ENCODE assay signal across 13 cellular contexts in the genomic region with DNA sequence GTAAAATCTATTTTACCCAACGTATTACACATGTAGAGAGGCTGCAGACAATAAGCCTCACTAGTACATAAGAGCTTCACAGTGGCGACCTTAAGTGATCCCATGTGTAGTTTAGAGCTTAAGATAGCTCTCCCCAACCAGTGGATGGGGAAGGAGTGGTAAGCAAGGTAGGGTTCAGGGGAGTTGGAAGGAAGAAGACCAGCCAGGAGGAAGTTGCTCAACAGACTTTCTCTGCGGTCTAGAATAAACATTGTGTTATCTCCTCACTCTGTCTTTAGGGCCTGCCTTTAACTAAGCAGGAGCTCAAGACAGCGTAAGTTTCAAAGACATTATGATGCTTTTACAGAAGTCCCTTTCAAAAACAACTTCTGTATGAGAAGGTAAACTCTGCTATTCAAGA. TPM values are rescaled to one million over a fixed set of nuclear protein-coding genes. Genes with fewer than 3 reads are reported as not detected.
DNase-seq lines count a peak whose midpoint lies in the region; ATAC-seq and TF ChIP-seq lines count a peak whose summit lies in the region.
"Had no signal": no experiment of that assay in that cellular context is flagged by ENCODE, and none has a peak within 500 bp of the region (broad histone marks: within the 10 kb centered on the region; RNA-seq: fewer than 3 reads in every experiment).

No MANE protein-coding gene starts in this region.

- POLR2A ChIA-PET in MCF 10A (lab: Yijun Ruan, JAX): interaction anchor here (0.6 to 3.0 kb wide), 10 partner anchors 16 to 575 kb away, joined by 3 to 16 read pairs (median 3); a partner anchor contains a TSS

- H3K27me3 ChIP-seq in breast epithelium: no peaks in the 10 kb centered on the region
- H3K27me3 ChIP-seq: testis had no signal

- no TSS peak for BruUV-seq in MCF 10A (replicated peaks; lab: Mats Ljungman, UMichigan)

- no peak for TF ChIP-seq CTCF in MCF 10A (IDR thresholded peaks at IDR 0.05; ENCODE audit: unreplicated experiment)
- TF ChIP-seq CTCF in breast epithelium (IDR thresholded peaks at IDR 0.05): no peak
- TF ChIP-seq CTCF in fibroblast of pulmonary artery (IDR thresholded peaks at IDR 0.05; ENCODE audit: low read length, missing control alignments): no peak
- TF ChIP-seq CTCF in type B pancreatic cell (conservative IDR thresholded peaks at IDR 0.05): no peak

- no peak overlapping the region for H3K27ac ChIP-seq in breast epithelium
- peak overlapping the region; percentile 82 for H3K27ac ChIP-seq in substantia nigra (ENCODE audit: low read depth, low read length, poor library complexity, severe bottlenecking)
- H3K27ac ChIP-seq: testis had no signal

- H3K9me3 ChIP-seq in breast epithelium: no peaks in the 10 kb centered on the region
- H3K9me3 ChIP-seq: testis had no signal

- H3K27me3 Mint-ChIP-seq in MCF 10A (ENCODE audit: insufficient read depth, unreplicated experiment) (no peaks in the 10 kb centered on the region), type B pancreatic cell (peaks cover 8% of the 10 kb centered on the region)

- intact Hi-C loops in MCF 10A (cut with micrococcal nuclease) (loop anchor here (1.0 to 10.0 kb wide), 5 partner anchors 305 to 695 kb away; no protein-coding TSS in a partner anchor), breast epithelium (cut with DNase I; ENCODE audit: low total_unique reads) (loop anchor here (5.0 kb wide), 1 partner anchor 123 kb away; no protein-coding TSS in a partner anchor)

- no peak for ATAC-seq in HG03432 (IDR thresholded peaks at IDR 0.05; ENCODE audit: unreplicated experiment)
- no peak for ATAC-seq in GM18867 (IDR thresholded peaks at IDR 0.05; ENCODE audit: unreplicated experiment)

- no peak for TF ChIP-seq POLR2A in breast epithelium (IDR thresholded peaks at IDR 0.05)

- H3K27ac Mint-ChIP-seq in MCF 10A (ENCODE audit: low read depth, unreplicated experiment) (no peak overlapping the region), type B pancreatic cell (no peak overlapping the region)
- H3K27ac Mint-ChIP-seq: activated naive CD8-positive, alpha-beta T cell treated with anti-CD3 and anti-CD28 coated beads for 36 hours had no signal

- no peaks in the 10 kb centered on the region for H3K4me1 ChIP-seq in breast epithelium
- H3K4me1 ChIP-seq: testis had no signal

- H3K9me3 Mint-ChIP-seq in MCF 10A (ENCODE audit: unreplicated experiment): no peaks in the 10 kb centered on the region
- no peaks in the 10 kb centered on the region for H3K9me3 Mint-ChIP-seq in type B pancreatic cell
- H3K9me3 Mint-ChIP-seq: activated naive CD8-positive, alpha-beta T cell treated with anti-CD3 and anti-CD28 coated beads for 36 hours had no signal

- DNase-seq in MCF 10A (ENCODE audit: unreplicated experiment) (peak; percentile 31), breast epithelium (ENCODE audit: low spot score in 2 of 2) (no peak), SKM-1 (lab: John Stamatoyannopoulos, UW; ENCODE audit: unreplicated experiment) (peak; percentile 95), fibroblast of pulmonary artery (ENCODE audit: low read depth) (peak; percentile 41), substantia nigra (lab: John Stamatoyannopoulos, UW) (peak in 2 of 49 donors; percentile 8 to 10), type B pancreatic cell (ENCODE audit: extremely low spot score, unreplicated experiment) (no peak)
- DNase-seq: activated naive CD8-positive, alpha-beta T cell treated with anti-CD3 and anti-CD28 coated beads for 36 hours; effector CD8-positive, alpha-beta T cell had no signal

- CTCF ChIA-PET in MCF 10A (lab: Yijun Ruan, JAX): interaction anchor here (0.5 to 4.8 kb wide), 60 partner anchors 11 to 699 kb away, joined by 3 to 75 read pairs (median 6); a partner anchor contains a TSS

- no peaks in the 10 kb centered on the region for H3K36me3 ChIP-seq in breast epithelium

- H3K4me1 Mint-ChIP-seq in MCF 10A (ENCODE audit: insufficient read depth, unreplicated experiment) (peaks cover 17% of the 10 kb centered on the region), type B pancreatic cell (ENCODE audit: unreplicated experiment) (peaks cover 11% of the 10 kb centered on the region)

- no peaks in the 10 kb centered on the region for H3K36me3 Mint-ChIP-seq in MCF 10A (ENCODE audit: insufficient read depth, unreplicated experiment)
- H3K36me3 Mint-ChIP-seq in type B pancreatic cell: no peaks in the 10 kb centered on the region
- H3K36me3 Mint-ChIP-seq: activated naive CD8-positive, alpha-beta T cell treated with anti-CD3 and anti-CD28 coated beads for 36 hours had no signal

- H3K4me3 ChIP-seq in breast epithelium: no peak overlapping the region
- no peak overlapping the region for H3K4me3 ChIP-seq in fibroblast of pulmonary artery (replicated peaks; ENCODE audit: low read depth, low read length)
- H3K4me3 ChIP-seq: testis had no signal

- H3K4me3 Mint-ChIP-seq in MCF 10A (ENCODE audit: unreplicated experiment): no peak overlapping the region
- H3K4me3 Mint-ChIP-seq in type B pancreatic cell: no peak overlapping the region

RNA-seq across cellular contexts. Expression of a gene that starts 16.8 kb away (rescaled TPM):
- total RNA-seq in MCF 10A (2022) (not detected in 2 replicates), breast epithelium (not detected), type B pancreatic cell (ENCODE audit: low replicate concordance) (not detected in 2 replicates)
- total RNA-seq: A172; activated naive CD8-positive, alpha-beta T cell treated with anti-CD3 and anti-CD28 coated beads for 36 hours; right cardiac atrium; testis had no signal

RNA-seq across cellular contexts. Expression of a gene that starts 50.3 kb away (rescaled TPM):
- total RNA-seq in MCF 10A (2022) (not detected in 2 replicates), breast epithelium (not detected), type B pancreatic cell (ENCODE audit: low replicate concordance) (not detected in 2 replicates)
- total RNA-seq: A172; activated naive CD8-positive, alpha-beta T cell treated with anti-CD3 and anti-CD28 coated beads for 36 hours; right cardiac atrium; testis had no signal

Comparison
In these comparisons a context has a peak if more than half of its experiments do, and no peak if none do; other contexts are left out.
1. DNase-seq: peak in MCF 10A (single experiment), SKM-1 (single experiment) and fibroblast of pulmonary artery (single experiment); none in breast epithelium (0 of 2) and type B pancreatic cell (single experiment).